10 cellular contexts compared by ENCODE assay signal in the genomic region with DNA sequence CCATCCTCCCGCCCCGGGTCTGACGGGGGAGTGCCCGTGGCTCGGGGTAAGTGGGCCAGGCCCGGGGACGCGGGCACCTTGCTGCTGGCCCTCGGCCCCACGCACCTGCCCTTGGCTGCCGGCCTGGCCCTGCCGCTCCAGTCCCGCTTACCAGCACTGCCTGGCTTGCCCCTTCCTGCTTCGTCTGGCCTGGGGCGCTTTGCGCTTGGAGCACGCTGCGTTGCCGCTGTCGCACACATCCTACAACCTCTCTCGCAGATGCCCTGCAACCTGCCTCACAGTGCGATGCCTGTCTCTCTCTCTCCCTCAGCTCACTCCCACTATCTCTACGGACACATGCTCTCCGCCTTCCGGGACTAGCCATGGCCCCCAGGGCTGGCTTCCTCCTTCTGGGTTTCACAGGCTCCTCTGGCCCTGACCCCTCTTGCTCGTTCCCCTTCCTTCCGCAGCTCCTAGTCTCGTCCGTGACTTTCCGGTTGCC. TPM values are rescaled to one million over a fixed set of nuclear protein-coding genes. Genes with fewer than 3 reads are reported as not detected.
DNase-seq lines count a peak whose midpoint lies in the region; ATAC-seq lines count a peak whose summit lies in the region.
"Had no signal": no experiment of that assay in that cellular context is flagged by ENCODE, and none has a peak within 500 bp of the region (broad histone marks: within the 10 kb centered on the region; RNA-seq: fewer than 3 reads in every experiment).

No MANE protein-coding gene starts in this region.

- H3K27ac Mint-ChIP-seq in T-helper 1 cell treated with Interleukin-12 subunit alpha and Interleukin-12 subunit beta and Interleukin-4 antibody, amounts not matched to agents 30 μg/mL and 1 μg/mL, for 36 hours = peak overlapping the region; percentile 11
- H3K27ac Mint-ChIP-seq in central memory CD8-positive, alpha-beta T cell (ENCODE audit: low read depth) = no peak overlapping the region
- H3K27ac Mint-ChIP-seq in stimulated activated naive CD8-positive, alpha-beta T cell treated with anti-CD3 and anti-CD28 coated beads, Interleukin-15, amount 100 ng/mL, for 72 hours = no peak overlapping the region

- H3K4me3 Mint-ChIP-seq in T-helper 1 cell treated with Interleukin-12 subunit alpha and Interleukin-12 subunit beta and Interleukin-4 antibody, amounts not matched to agents 30 μg/mL and 1 μg/mL, for 36 hours = peak overlapping the region; percentile 55
- H3K4me3 Mint-ChIP-seq in central memory CD8-positive, alpha-beta T cell = peak overlapping the region; percentile 37
- H3K4me3 Mint-ChIP-seq in stimulated activated naive CD8-positive, alpha-beta T cell treated with anti-CD3 and anti-CD28 coated beads, Interleukin-15, amount 100 ng/mL, for 72 hours = peak overlapping the region; percentile 76 to 78

- peaks cover 5% of the 10 kb centered on the region for H3K4me1 Mint-ChIP-seq in T-helper 1 cell treated with Interleukin-12 subunit alpha and Interleukin-12 subunit beta and Interleukin-4 antibody, amounts not matched to agents 30 μg/mL and 1 μg/mL, for 36 hours (ENCODE audit: low read depth)
- peaks cover 6% of the 10 kb centered on the region for H3K4me1 Mint-ChIP-seq in central memory CD8-positive, alpha-beta T cell
- H3K4me1 Mint-ChIP-seq in stimulated activated naive CD8-positive, alpha-beta T cell treated with anti-CD3 and anti-CD28 coated beads, Interleukin-15, amount 100 ng/mL, for 72 hours = peaks cover 6% of the 10 kb centered on the region

- peaks cover 15% of the 10 kb centered on the region for H3K27me3 Mint-ChIP-seq in T-helper 1 cell treated with Interleukin-12 subunit alpha and Interleukin-12 subunit beta and Interleukin-4 antibody, amounts not matched to agents 30 μg/mL and 1 μg/mL, for 36 hours (ENCODE audit: low read depth)
- H3K27me3 Mint-ChIP-seq in central memory CD8-positive, alpha-beta T cell = peaks cover 89% of the 10 kb centered on the region
- peaks cover 68% of the 10 kb centered on the region for H3K27me3 Mint-ChIP-seq in stimulated activated naive CD8-positive, alpha-beta T cell treated with anti-CD3 and anti-CD28 coated beads, Interleukin-15, amount 100 ng/mL, for 72 hours

- no peak for ATAC-seq in central memory CD8-positive, alpha-beta T cell (replicated peaks; ENCODE audit: extremely low read depth, poor library complexity, severe bottlenecking)
- ATAC-seq in left lobe of liver = peak; percentile 62
- peak; percentile 54 for ATAC-seq in stimulated activated naive CD8-positive, alpha-beta T cell treated with anti-CD3 and anti-CD28 coated beads, Interleukin-15, amount 100 ng/mL, for 72 hours
- ATAC-seq in GM18502 (IDR thresholded peaks at IDR 0.05; ENCODE audit: poor library complexity, unreplicated experiment) = no peak
- no peak for ATAC-seq in HG03045 (IDR thresholded peaks at IDR 0.05; ENCODE audit: unreplicated experiment)

- H3K9me3 Mint-ChIP-seq in T-helper 1 cell treated with Interleukin-12 subunit alpha and Interleukin-12 subunit beta and Interleukin-4 antibody, amounts not matched to agents 30 μg/mL and 1 μg/mL, for 36 hours = no peaks in the 10 kb centered on the region
- no peaks in the 10 kb centered on the region for H3K9me3 Mint-ChIP-seq in central memory CD8-positive, alpha-beta T cell
- no peaks in the 10 kb centered on the region for H3K9me3 Mint-ChIP-seq in stimulated activated naive CD8-positive, alpha-beta T cell treated with anti-CD3 and anti-CD28 coated beads, Interleukin-15, amount 100 ng/mL, for 72 hours

- H3K36me3 Mint-ChIP-seq in T-helper 1 cell treated with Interleukin-12 subunit alpha and Interleukin-12 subunit beta and Interleukin-4 antibody, amounts not matched to agents 30 μg/mL and 1 μg/mL, for 36 hours (ENCODE audit: low read depth) = peaks cover 8% of the 10 kb centered on the region
- no peaks in the 10 kb centered on the region for H3K36me3 Mint-ChIP-seq in central memory CD8-positive, alpha-beta T cell (ENCODE audit: insufficient read depth)

- DNase-seq in T-helper 1 cell (no peak), left lobe of liver (ENCODE audit: low spot score) (no peak), SKM-1 (lab: John Stamatoyannopoulos, UW; ENCODE audit: unreplicated experiment) (no peak)
- no peak for DNase-seq in central memory CD8-positive, alpha-beta T cell (ENCODE audit: low spot score in 2 of 2)
- no peak for DNase-seq in stimulated activated naive CD8-positive, alpha-beta T cell treated with anti-CD3 and anti-CD28 coated beads, Interleukin-15, amount 100 ng/mL, for 72 hours
- DNase-seq: NCI-H1436 had no signal

RNA-seq across cellular contexts. Expression of gene MYOG, which starts 9.7 kb away (rescaled TPM):
- not detected for total RNA-seq in left lobe of liver
- total RNA-seq: mesenteric fat pad had no signal

RNA-seq across cellular contexts. Expression of gene PPFIA4, which starts 49.8 kb away (rescaled TPM):
- total RNA-seq in left lobe of liver = 0.78 TPM

RNA-seq across cellular contexts. Expression of gene ADORA1, which starts 51.5 kb away (rescaled TPM):
- total RNA-seq in left lobe of liver = 0.53 TPM

Comparison
In these comparisons a context has a peak if more than half of its experiments do, and no peak if none do; other contexts are left out.
1. ATAC-seq: peak in left lobe of liver (single experiment) and stimulated activated naive CD8-positive, alpha-beta T cell treated with anti-CD3 and anti-CD28 coated beads, Interleukin-15, amount 100 ng/mL, for 72 hours (single experiment); none in central memory CD8-positive, alpha-beta T cell (single experiment), GM18502 (single experiment) and HG03045 (single experiment).
2. Peak in every context shown above with its lines, with median percentiles within 50 percentile points of each other: H3K4me3 Mint-ChIP-seq.